Comparison of ENCODE assay signal across 8 cellular contexts in the genomic region with DNA sequence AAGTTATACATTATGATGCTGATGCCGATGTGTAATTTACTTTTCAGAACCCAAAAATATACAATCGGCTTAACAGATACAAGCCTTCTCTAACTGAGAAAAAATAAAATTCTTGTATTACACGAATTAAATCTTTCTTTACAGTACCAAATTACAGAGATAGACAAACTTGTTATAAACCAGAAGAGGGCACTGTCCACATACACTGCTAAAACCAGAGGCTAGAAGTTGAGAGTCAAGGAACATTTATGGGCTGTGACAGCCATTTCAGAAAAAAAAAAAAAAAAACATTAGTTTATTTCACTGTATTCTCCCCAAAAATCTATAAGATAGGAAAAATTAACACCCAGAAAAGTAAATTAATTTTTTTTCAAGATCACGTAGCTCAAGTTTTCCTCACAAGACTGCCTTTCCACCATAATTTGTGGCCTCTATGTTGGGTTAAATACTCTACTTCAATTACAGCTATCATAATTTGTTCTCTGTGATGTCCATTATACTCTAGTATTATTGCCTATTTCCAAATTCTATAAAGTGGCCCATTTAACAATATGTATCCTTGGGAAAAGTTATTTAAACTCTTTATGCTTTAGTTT. TPM values are rescaled to one million over a fixed set of nuclear protein-coding genes. Genes with fewer than 3 reads are reported as not detected.
A peak's percentile ranks its signal among the peaks of the same experiment; 100 is the strongest.
DNase-seq lines count a peak whose midpoint lies in the region; ATAC-seq, FAIRE-seq and TF ChIP-seq lines count a peak whose summit lies in the region.

No MANE protein-coding gene starts in this region.

- no peaks in the 10 kb centered on the region for H3K4me1 Mint-ChIP-seq in type B pancreatic cell (ENCODE audit: unreplicated experiment)

- in situ Hi-C loops in GM12878 (cut with MboI) = loop anchor here (5.0 to 10.0 kb wide), 2 partner anchors 158 to 295 kb away; no protein-coding TSS in a partner anchor

- FAIRE-seq in GM12878 (lab: Jason Lieb, UNC) = no peak

- RAD21 ChIA-PET in GM12878 (lab: Charles Lee; ENCODE audit: unreplicated experiment) = interaction anchor here (0.7 to 3.1 kb wide), 12 partner anchors 23 to 299 kb away, joined by 3 to 25 read pairs (median 4); no protein-coding TSS in a partner anchor

- no peaks in the 10 kb centered on the region for H3K36me3 Mint-ChIP-seq in type B pancreatic cell

- 48% methylated on average over 4 of the region's 4 CpGs for WGBS in GM12878 (ENCODE audit: insufficient coverage, insufficient replicate concordance, low lambda C conversion rate, missing lambda C conversion rate)

- H3K27ac Mint-ChIP-seq in type B pancreatic cell = no peak overlapping the region

- H3K4me3 ChIP-seq in NB4 (ENCODE audit: low read depth, low read length) (no peak overlapping the region), GM12878 (no peak overlapping the region)

- no peak overlapping the region for H3K4me3 Mint-ChIP-seq in type B pancreatic cell

- intact Hi-C loops in GM12878 (cut with micrococcal nuclease; ENCODE audit: unreplicated experiment) = loop anchor here (1.0 to 5.0 kb wide), 5 partner anchors 70 to 298 kb away; partner anchors contain the start of gene AREG

- no peak overlapping the region for H3K4me2 ChIP-seq in GM12878 (ENCODE audit: control insufficient read depth, insufficient read depth)

- H3K27me3 Mint-ChIP-seq in type B pancreatic cell = peaks cover 5% of the 10 kb centered on the region

- H3K27me3 ChIP-seq in GM12878 (replicated peaks in 1 of 2; ENCODE audit: control insufficient read depth in 2 of 2, insufficient read depth in 2 of 2, low read length in 1 of 2) = no peaks in the 10 kb centered on the region; a peak in 1 of 4 replicates

- TF ChIP-seq CTCF in NB4 (IDR thresholded peaks at IDR 0.05; ENCODE audit: low read depth, low read length) (peak; percentile 21), GM12878 (IDR thresholded peaks at IDR 0.05 in 2 of 3, conservative IDR thresholded peaks at IDR 0.05 in 1 of 3; ENCODE audit: control insufficient read depth in 2 of 3, extremely low read depth in 1 of 3, insufficient read depth in 1 of 3, low read depth in 3 of 3, low read length in 3 of 3) (peak; percentile 35 to 50 (median 36); a peak in 5 of 6 replicates), type B pancreatic cell (conservative IDR thresholded peaks at IDR 0.05) (peak; percentile 74)

- H3K9me3 Mint-ChIP-seq in type B pancreatic cell = no peaks in the 10 kb centered on the region

- DNase-seq in COR-L47 (lab: John Stamatoyannopoulos, UW) (peak; percentile 30), NB4 (ENCODE audit: low read depth) (peak; percentile 46), GM12878 (ENCODE audit: low read depth, low spot score) (no peak), iris pigment epithelial cell (ENCODE audit: low read depth) (peak; percentile 81), type B pancreatic cell (ENCODE audit: extremely low spot score, unreplicated experiment) (no peak), NCI-H1436 (lab: John Stamatoyannopoulos, UW) (no peak)
- DNase-seq in activated CD8-positive, alpha-beta memory T cell treated with anti-CD3 and anti-CD28 coated beads for 24 hours = no peak

- H3K9ac ChIP-seq in GM12878 (ENCODE audit: control insufficient read depth, insufficient read depth, low read length) = no peak overlapping the region

- H3K9me3 ChIP-seq in GM12878 (replicated peaks; ENCODE audit: control insufficient read depth, insufficient read depth, low read length) = no peaks in the 10 kb centered on the region

- POLR2A ChIA-PET in GM12878 (lab: Charles Lee) = no interaction called here

- SMC1A ChIA-PET in GM12878 (lab: Charles Lee; ENCODE audit: uncharacterized antibody, unreplicated experiment) = interaction anchor here (0.6 to 3.6 kb wide), 18 partner anchors 10 to 1104 kb away, joined by 3 to 33 read pairs (median 3); partner anchors contain the start of gene AREG

- peak; percentile 65 for TF ChIP-seq RAD21 in GM12878 (IDR thresholded peaks at IDR 0.05; ENCODE audit: insufficient read depth, low read depth, low read length)

- H3K4me1 ChIP-seq in GM12878 (ENCODE audit: control insufficient read depth, insufficient read depth, low read length) = no peaks in the 10 kb centered on the region

- H3K79me2 ChIP-seq in GM12878 (ENCODE audit: control insufficient read depth, insufficient read depth, low read length) = no peaks in the 10 kb centered on the region

- H3K36me3 ChIP-seq in GM12878 (ENCODE audit: control insufficient read depth in 2 of 2, insufficient read depth in 2 of 2, low read length in 1 of 2) = no peaks in the 10 kb centered on the region

- no peaks in the 10 kb centered on the region for H4K20me1 ChIP-seq in GM12878 (ENCODE audit: control insufficient read depth, insufficient read depth)

- TF ChIP-seq POLR2A in NB4 (IDR thresholded peaks at IDR 0.05; ENCODE audit: extremely low read depth, insufficient read length) (no peak), GM12878 (IDR thresholded peaks at IDR 0.05; ENCODE audit: low read depth, low read length) (no peak)

- CTCF ChIA-PET in GM12878 (lab: Yijun Ruan, JAX) = interaction anchor here (0.6 to 6.9 kb wide), 22 partner anchors 9 to 354 kb away, joined by 3 to 95 read pairs (median 4); no protein-coding TSS in a partner anchor

- no peak overlapping the region for H2AFZ ChIP-seq in GM12878 (ENCODE audit: control insufficient read depth, low read depth, low read length)

- peak; percentile 67 for ATAC-seq in GM21515 (IDR thresholded peaks at IDR 0.05; ENCODE audit: unreplicated experiment)
- peak; percentile 81 for ATAC-seq in GM12878

- H3K27ac ChIP-seq in GM12878 (ENCODE audit: control insufficient read depth, insufficient read depth) = no peak overlapping the region

- no TSS peak for BruUV-seq in GM12878 (replicated peaks; lab: Mats Ljungman, UMichigan)

- no peak for TF ChIP-seq EP300 in GM12878 (IDR thresholded peaks at IDR 0.05; ENCODE audit: borderline replicate concordance in 1 of 2, control insufficient read depth in 1 of 2, low read depth in 2 of 2, low read length in 2 of 2)

TF ChIP-seq in GM12878, 131 proteins besides CTCF, POLR2A, EP300 and RAD21:
- TF ChIP-seq, protein P1, sequence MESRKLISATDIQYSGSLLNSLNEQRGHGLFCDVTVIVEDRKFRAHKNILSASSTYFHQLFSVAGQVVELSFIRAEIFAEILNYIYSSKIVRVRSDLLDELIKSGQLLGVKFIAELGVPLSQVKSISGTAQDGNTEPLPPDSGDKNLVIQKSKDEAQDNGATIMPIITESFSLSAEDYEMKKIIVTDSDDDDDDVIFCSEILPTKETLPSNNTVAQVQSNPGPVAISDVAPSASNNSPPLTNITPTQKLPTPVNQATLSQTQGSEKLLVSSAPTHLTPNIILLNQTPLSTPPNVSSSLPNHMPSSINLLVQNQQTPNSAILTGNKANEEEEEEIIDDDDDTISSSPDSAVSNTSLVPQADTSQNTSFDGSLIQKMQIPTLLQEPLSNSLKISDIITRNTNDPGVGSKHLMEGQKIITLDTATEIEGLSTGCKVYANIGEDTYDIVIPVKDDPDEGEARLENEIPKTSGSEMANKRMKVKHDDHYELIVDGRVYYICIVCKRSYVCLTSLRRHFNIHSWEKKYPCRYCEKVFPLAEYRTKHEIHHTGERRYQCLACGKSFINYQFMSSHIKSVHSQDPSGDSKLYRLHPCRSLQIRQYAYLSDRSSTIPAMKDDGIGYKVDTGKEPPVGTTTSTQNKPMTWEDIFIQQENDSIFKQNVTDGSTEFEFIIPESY (IDR thresholded peaks at IDR 0.05) = no peak
- TF ChIP-seq SMC3 (IDR thresholded peaks at IDR 0.05; ENCODE audit: borderline replicate concordance, low read length) = peak; percentile 61; the same call in 1 of the 2 replicates

RNA-seq across cellular contexts. Expression of gene EREG, which starts 12.0 kb away (rescaled TPM):
- total RNA-seq in GM12878 (2013; cell fraction: nucleolus; rRNA removed) = not detected in 2 replicates
- not detected in 2 replicates for total RNA-seq in GM12878 (2014; rRNA removed)
- total RNA-seq in GM12878 (2014; rRNA removed; fragmentation: Illumina TruSeq; extraction: Trizol) = not detected in 2 replicates
- total RNA-seq in GM12878 (2021) = 0.05 TPM in 1 of 2 replicates, not detected in the other
- not detected for polyA plus RNA-seq in GM12878 (2011; ENCODE audit: low read depth)
- not detected in 2 replicates for polyA plus RNA-seq in GM12878 (2011; rRNA removed)
- not detected in 2 replicates for polyA plus RNA-seq in GM12878 (2011; cell fraction: cytosol; rRNA removed)
- polyA plus RNA-seq in GM12878 (2011; cell fraction: nucleus; rRNA removed) = not detected in 2 replicates
- 0.03 and 0.06 TPM in 2 replicates for polyA plus RNA-seq in GM12878 (2012)
- not detected in 2 replicates for polyA plus RNA-seq in GM12878 (2014; fragmentation: Illumina TruSeq; extraction: Trizol)
- polyA plus RNA-seq in GM12878 (2014; fragmentation: Nextera tagmentation; extraction: Ambion mirVana) = not detected
- polyA plus RNA-seq in GM12878 (2014; rRNA removed) = not detected in 2 replicates
- not detected for polyA plus RNA-seq in GM12878 (2016; fragmentation: Nextera tagmentation; extraction: Ambion mirVana)
- not detected in 2 replicates for polyA minus RNA-seq in GM12878 (2011; rRNA and poly(A)+ RNA removed)
- not detected in 2 replicates for polyA minus RNA-seq in GM12878 (2011; cell fraction: cytosol; rRNA and poly(A)+ RNA removed)
- not detected in 2 replicates for polyA minus RNA-seq in GM12878 (2011; cell fraction: nucleus; rRNA and poly(A)+ RNA removed)
- 3.1 and 4.4 TPM in 2 replicates for total RNA-seq in type B pancreatic cell (ENCODE audit: low replicate concordance)

Comparison
In these comparisons a context has a peak if more than half of its experiments do, and no peak if none do; other contexts are left out.
1. DNase-seq: peak in COR-L47 (single experiment), NB4 (single experiment) and iris pigment epithelial cell (single experiment); none in GM12878 (single experiment), type B pancreatic cell (single experiment), NCI-H1436 (single experiment) and activated CD8-positive, alpha-beta memory T cell treated with anti-CD3 and anti-CD28 coated beads for 24 hours (single experiment).
2. CTCF ChIP-seq: peak in every context shown above with its lines; median percentile 74 in type B pancreatic cell; 36 in GM12878; 21 in NB4.